Comparison of ENCODE assay signal across 15 cellular contexts in genomic region chr14:90500665-90501370, GRCh38.
DNase-seq lines count a peak whose midpoint lies in the region; ATAC-seq, FAIRE-seq and TF ChIP-seq lines count a peak whose summit lies in the region.
"Had no signal": no experiment of that assay in that cellular context is flagged by ENCODE, and none has a peak within 500 bp of the region (broad histone marks: within the 10 kb centered on the region; RNA-seq: fewer than 3 reads in every experiment).

No MANE protein-coding gene starts in this region.

- CTCF ChIA-PET in activated CD8-positive, alpha-beta T cell treated with anti-CD3 and anti-CD28 coated beads, Interleukin-2, amount 10 ng/mL, durations not matched to agents 7 days and 5 days (lab: Charles Lee) = no interaction called here
- CTCF ChIA-PET in activated CD8-positive, alpha-beta T cell treated with anti-CD3 and anti-CD28 coated beads for 36 hours (lab: Charles Lee) = interaction anchor here (1.2 kb wide), 1 partner anchor 257 kb away, joined by 3 read pairs; no protein-coding TSS in a partner anchor

- peaks cover 5% of the 10 kb centered on the region for H3K27me3 Mint-ChIP-seq in activated CD8-positive, alpha-beta T cell treated with anti-CD3 and anti-CD28 coated beads, Interleukin-2, amount 10 ng/mL, durations not matched to agents 7 days and 5 days (ENCODE audit: low read depth)
- peaks cover 22% of the 10 kb centered on the region for H3K27me3 Mint-ChIP-seq in activated CD8-positive, alpha-beta T cell treated with anti-CD3 and anti-CD28 coated beads for 36 hours
- H3K27me3 Mint-ChIP-seq in stimulated activated naive B cell treated with anti-CD40 and anti-IgM and Interleukin-4, amounts not matched to agents 10 μg/mL and 1 μg/mL and 100 μg/mL, for 72 hours = peaks cover 32 to 48% of the 10 kb centered on the region in 2 donors
- peaks cover 11% of the 10 kb centered on the region for H3K27me3 Mint-ChIP-seq in glutamatergic neuron (ENCODE audit: unreplicated experiment)

- H3K27ac ChIP-seq in kidney (ENCODE audit: low read depth in 2 of 2, low read length in 2 of 2) = no peak overlapping the region
- H3K27ac ChIP-seq: epithelial cell of prostate, tibial artery had no signal

- no peak overlapping the region for H3K9ac ChIP-seq in kidney (ENCODE audit: low read length in 2 of 2)

- H3K27ac Mint-ChIP-seq in activated CD8-positive, alpha-beta T cell treated with anti-CD3 and anti-CD28 coated beads, Interleukin-2, amount 10 ng/mL, durations not matched to agents 7 days and 5 days = peak overlapping the region; percentile 45
- H3K27ac Mint-ChIP-seq in activated CD8-positive, alpha-beta T cell treated with anti-CD3 and anti-CD28 coated beads for 36 hours = no peak overlapping the region
- H3K27ac Mint-ChIP-seq in stimulated activated naive B cell treated with anti-CD40 and anti-IgM and Interleukin-4, amounts not matched to agents 10 μg/mL and 1 μg/mL and 100 μg/mL, for 72 hours = no peak overlapping the region
- H3K27ac Mint-ChIP-seq in glutamatergic neuron (ENCODE audit: unreplicated experiment) = no peak overlapping the region

- ATAC-seq in activated CD8-positive, alpha-beta T cell treated with anti-CD3 and anti-CD28 coated beads, Interleukin-2, amount 10 ng/mL, durations not matched to agents 7 days and 5 days = peak; percentile 58
- ATAC-seq in activated CD8-positive, alpha-beta T cell treated with anti-CD3 and anti-CD28 coated beads for 36 hours = no peak
- ATAC-seq in left ventricle myocardium superior (peak; percentile 27), GM18870 (IDR thresholded peaks at IDR 0.05; ENCODE audit: unreplicated experiment) (no peak)
- ATAC-seq in stimulated activated naive B cell treated with anti-CD40 and anti-IgM and Interleukin-4, amounts not matched to agents 10 μg/mL and 1 μg/mL and 100 μg/mL, for 72 hours (replicated peaks) = peak; percentile 27 to 39

- TF ChIP-seq CTCF in activated CD8-positive, alpha-beta T cell treated with anti-CD3 and anti-CD28 coated beads for 36 hours (IDR thresholded peaks at IDR 0.05) = no peak
- no peak for TF ChIP-seq CTCF in glutamatergic neuron (IDR thresholded peaks at IDR 0.05; ENCODE audit: partially characterized antibody, unreplicated experiment)
- TF ChIP-seq CTCF in kidney (IDR thresholded peaks at IDR 0.05; ENCODE audit: borderline replicate concordance, extremely low read depth, insufficient read depth) = no peak

- no peaks in the 10 kb centered on the region for H3K36me3 Mint-ChIP-seq in activated CD8-positive, alpha-beta T cell treated with anti-CD3 and anti-CD28 coated beads, Interleukin-2, amount 10 ng/mL, durations not matched to agents 7 days and 5 days (ENCODE audit: low read depth)
- H3K36me3 Mint-ChIP-seq in activated CD8-positive, alpha-beta T cell treated with anti-CD3 and anti-CD28 coated beads for 36 hours (ENCODE audit: low read depth) = no peaks in the 10 kb centered on the region
- H3K36me3 Mint-ChIP-seq in stimulated activated naive B cell treated with anti-CD40 and anti-IgM and Interleukin-4, amounts not matched to agents 10 μg/mL and 1 μg/mL and 100 μg/mL, for 72 hours = no peaks in the 10 kb centered on the region
- H3K36me3 Mint-ChIP-seq in glutamatergic neuron (ENCODE audit: unreplicated experiment) = peaks cover 5% of the 10 kb centered on the region

- H3K4me3 Mint-ChIP-seq in activated CD8-positive, alpha-beta T cell treated with anti-CD3 and anti-CD28 coated beads, Interleukin-2, amount 10 ng/mL, durations not matched to agents 7 days and 5 days = no peak overlapping the region
- H3K4me3 Mint-ChIP-seq in activated CD8-positive, alpha-beta T cell treated with anti-CD3 and anti-CD28 coated beads for 36 hours = no peak overlapping the region
- H3K4me3 Mint-ChIP-seq in stimulated activated naive B cell treated with anti-CD40 and anti-IgM and Interleukin-4, amounts not matched to agents 10 μg/mL and 1 μg/mL and 100 μg/mL, for 72 hours = peak overlapping the region; percentile 37 to 40
- H3K4me3 Mint-ChIP-seq in glutamatergic neuron (ENCODE audit: unreplicated experiment) = no peak overlapping the region

- H3K9me3 Mint-ChIP-seq in activated CD8-positive, alpha-beta T cell treated with anti-CD3 and anti-CD28 coated beads, Interleukin-2, amount 10 ng/mL, durations not matched to agents 7 days and 5 days (ENCODE audit: insufficient read depth) = no peaks in the 10 kb centered on the region
- no peaks in the 10 kb centered on the region for H3K9me3 Mint-ChIP-seq in activated CD8-positive, alpha-beta T cell treated with anti-CD3 and anti-CD28 coated beads for 36 hours
- H3K9me3 Mint-ChIP-seq in stimulated activated naive B cell treated with anti-CD40 and anti-IgM and Interleukin-4, amounts not matched to agents 10 μg/mL and 1 μg/mL and 100 μg/mL, for 72 hours = peaks cover 2 to 5% of the 10 kb centered on the region in 2 donors
- H3K9me3 Mint-ChIP-seq in glutamatergic neuron (ENCODE audit: unreplicated experiment) = peaks cover 10% of the 10 kb centered on the region

- H3K4me1 ChIP-seq in kidney (ENCODE audit: control insufficient read depth in 1 of 2, insufficient read depth in 1 of 2, low read depth in 1 of 2, low read length in 2 of 2) = peaks cover 13 to 18% of the 10 kb centered on the region in 2 donors
- H3K4me1 ChIP-seq: tibial artery had no signal

- no peaks in the 10 kb centered on the region for H3K9me3 ChIP-seq in kidney (ENCODE audit: control insufficient read depth in 1 of 2, low read length in 2 of 2)
- H3K9me3 ChIP-seq: tibial artery had no signal

- no peaks in the 10 kb centered on the region for H3K36me3 ChIP-seq in kidney (ENCODE audit: control insufficient read depth in 1 of 2, insufficient read depth in 2 of 2, low read length in 2 of 2)
- H3K36me3 ChIP-seq: tibial artery had no signal

- peak; percentile 27 for DNase-seq in activated CD8-positive, alpha-beta T cell treated with anti-CD3 and anti-CD28 coated beads, Interleukin-2, amount 10 ng/mL, durations not matched to agents 7 days and 5 days
- no peak for DNase-seq in activated CD8-positive, alpha-beta T cell treated with anti-CD3 and anti-CD28 coated beads for 36 hours
- DNase-seq in RPMI8226 (peak; percentile 36), left ventricle myocardium superior (no peak), glutamatergic neuron (no peak), kidney (no peak)
- DNase-seq in stimulated activated naive B cell treated with anti-CD40 and anti-IgM and Interleukin-4, amounts not matched to agents 10 μg/mL and 1 μg/mL and 100 μg/mL, for 72 hours = no peak
- DNase-seq: ACHN; activated CD4-positive, CD25-positive, alpha-beta regulatory T cell; GOT3; NCI-H187; NCI-H524 had no signal

- FAIRE-seq in kidney (lab: Jason Lieb, UNC) = no peak

- POLR2A ChIA-PET in activated CD8-positive, alpha-beta T cell treated with anti-CD3 and anti-CD28 coated beads, Interleukin-2, amount 10 ng/mL, durations not matched to agents 7 days and 5 days (lab: Charles Lee) = no interaction called here
- POLR2A ChIA-PET in activated CD8-positive, alpha-beta T cell treated with anti-CD3 and anti-CD28 coated beads for 36 hours (lab: Charles Lee) = no interaction called here

- intact Hi-C loops in activated CD8-positive, alpha-beta T cell treated with anti-CD3 and anti-CD28 coated beads for 36 hours (cut with micrococcal nuclease) = no loop called here
- intact Hi-C loops in left ventricle myocardium superior (cut with micrococcal nuclease) = no loop called here
- intact Hi-C loops in kidney (cut with DNase I) = no loop called here

- H3K4me1 Mint-ChIP-seq in activated CD8-positive, alpha-beta T cell treated with anti-CD3 and anti-CD28 coated beads, Interleukin-2, amount 10 ng/mL, durations not matched to agents 7 days and 5 days (ENCODE audit: low read depth) = peaks cover 8% of the 10 kb centered on the region
- H3K4me1 Mint-ChIP-seq in activated CD8-positive, alpha-beta T cell treated with anti-CD3 and anti-CD28 coated beads for 36 hours (ENCODE audit: low read depth) = peaks cover 4% of the 10 kb centered on the region
- H3K4me1 Mint-ChIP-seq in stimulated activated naive B cell treated with anti-CD40 and anti-IgM and Interleukin-4, amounts not matched to agents 10 μg/mL and 1 μg/mL and 100 μg/mL, for 72 hours = peaks cover 0 to 5% of the 10 kb centered on the region in 2 donors
- H3K4me1 Mint-ChIP-seq in glutamatergic neuron (ENCODE audit: low read depth, unreplicated experiment) = peaks cover 5% of the 10 kb centered on the region

- H3K4me3 ChIP-seq in kidney (ENCODE audit: low read length in 2 of 2) = no peak overlapping the region
- H3K4me3 ChIP-seq: tibial artery had no signal

Comparison
In these comparisons a context has a peak if more than half of its experiments do, and no peak if none do; other contexts are left out.
1. ATAC-seq: peak in activated CD8-positive, alpha-beta T cell treated with anti-CD3 and anti-CD28 coated beads, Interleukin-2, amount 10 ng/mL, durations not matched to agents 7 days and 5 days (single experiment), left ventricle myocardium superior (single experiment) and stimulated activated naive B cell treated with anti-CD40 and anti-IgM and Interleukin-4, amounts not matched to agents 10 μg/mL and 1 μg/mL and 100 μg/mL, for 72 hours (2 of 2); none in activated CD8-positive, alpha-beta T cell treated with anti-CD3 and anti-CD28 coated beads for 36 hours (single experiment) and GM18870 (single experiment).
2. DNase-seq: peak in activated CD8-positive, alpha-beta T cell treated with anti-CD3 and anti-CD28 coated beads, Interleukin-2, amount 10 ng/mL, durations not matched to agents 7 days and 5 days (single experiment) and RPMI8226 (single experiment); none in activated CD8-positive, alpha-beta T cell treated with anti-CD3 and anti-CD28 coated beads for 36 hours (single experiment), left ventricle myocardium superior (single experiment), stimulated activated naive B cell treated with anti-CD40 and anti-IgM and Interleukin-4, amounts not matched to agents 10 μg/mL and 1 μg/mL and 100 μg/mL, for 72 hours (single experiment), glutamatergic neuron (single experiment) and kidney (single experiment).
3. H3K4me3 Mint-ChIP-seq: peak in stimulated activated naive B cell treated with anti-CD40 and anti-IgM and Interleukin-4, amounts not matched to agents 10 μg/mL and 1 μg/mL and 100 μg/mL, for 72 hours (2 of 2); none in activated CD8-positive, alpha-beta T cell treated with anti-CD3 and anti-CD28 coated beads, Interleukin-2, amount 10 ng/mL, durations not matched to agents 7 days and 5 days (single experiment), activated CD8-positive, alpha-beta T cell treated with anti-CD3 and anti-CD28 coated beads for 36 hours (single experiment) and glutamatergic neuron (single experiment).